ENCODE assay signal across 8 cellular contexts in genomic region chr19:8571006-8571411, GRCh38. TPM values are rescaled to one million over a fixed set of nuclear protein-coding genes. Genes with fewer than 3 reads are reported as not detected.
A peak's percentile ranks its signal among the peaks of the same experiment; 100 is the strongest.
DNase-seq lines count a peak whose midpoint lies in the region; ATAC-seq and TF ChIP-seq lines count a peak whose summit lies in the region.

No MANE protein-coding gene starts in this region.

- no peaks in the 10 kb centered on the region for H3K9me3 Mint-ChIP-seq in CD8-positive, alpha-beta memory T cell
- H3K9me3 Mint-ChIP-seq in activated naive CD4-positive, alpha-beta T cell treated with anti-CD3 and anti-CD28 coated beads, Interleukin-2, amount 50 U/mL, for 24 hours, result no peaks in the 10 kb centered on the region

- no peaks in the 10 kb centered on the region for H3K27me3 ChIP-seq in CD8-positive, alpha-beta memory T cell (ENCODE audit: insufficient read depth, low read length, poor library complexity, severe bottlenecking)
- H3K27me3 ChIP-seq in Peyer's patch, result no peaks in the 10 kb centered on the region
- H3K27me3 ChIP-seq in breast epithelium, result no peaks in the 10 kb centered on the region

- intact Hi-C loops in breast epithelium (cut with DNase I; ENCODE audit: low total_unique reads), result no loop called here

- H3K27me3 Mint-ChIP-seq in CD8-positive, alpha-beta memory T cell, result peaks cover 0 to 3% of the 10 kb centered on the region in 2 donors
- H3K27me3 Mint-ChIP-seq in activated naive CD4-positive, alpha-beta T cell treated with anti-CD3 and anti-CD28 coated beads, Interleukin-2, amount 50 U/mL, for 24 hours, result no peaks in the 10 kb centered on the region

- H3K27ac ChIP-seq in CD8-positive, alpha-beta memory T cell (ENCODE audit: low read depth, low read length), result peak overlapping the region; percentile 17
- H3K27ac ChIP-seq in Peyer's patch (peak overlapping the region; percentile 58 to 80 (median 66)), breast epithelium (no peak overlapping the region)

- TF ChIP-seq POLR2A in Peyer's patch (IDR thresholded peaks at IDR 0.05) (no peak), breast epithelium (IDR thresholded peaks at IDR 0.05) (no peak)

- H3K36me3 ChIP-seq in CD8-positive, alpha-beta memory T cell (ENCODE audit: insufficient read depth, low read length), result no peaks in the 10 kb centered on the region
- H3K36me3 ChIP-seq in Peyer's patch (no peaks in the 10 kb centered on the region), breast epithelium (no peaks in the 10 kb centered on the region)

- POLR2A ChIA-PET in CD8-positive, alpha-beta memory T cell (lab: Charles Lee), result interaction anchor here (0.6 to 1.8 kb wide), 9 partner anchors 8 to 158 kb away, joined by 3 to 15 read pairs (median 5); partner anchors contain the start of genes HNRNPM, MARCHF2 and ZNF414

- peak; percentile 53 to 78 (median 59) for DNase-seq in CD8-positive, alpha-beta memory T cell
- peak in 2 of 3 donors; percentile 70 to 84 for DNase-seq in Peyer's patch
- peak; percentile 74 for DNase-seq in medulla oblongata (ENCODE audit: extremely low spot score)
- no peak for DNase-seq in occipital lobe (lab: John Stamatoyannopoulos, UW)
- no peak for DNase-seq in breast epithelium (ENCODE audit: low spot score in 2 of 2)
- no peak for DNase-seq in mesenteric fat pad (ENCODE audit: low spot score)

- H3K4me1 Mint-ChIP-seq in CD8-positive, alpha-beta memory T cell, result peaks cover 73 to 87% (median 78%) of the 10 kb centered on the region in 3 donors
- peaks cover 74% of the 10 kb centered on the region for H3K4me1 Mint-ChIP-seq in activated naive CD4-positive, alpha-beta T cell treated with anti-CD3 and anti-CD28 coated beads, Interleukin-2, amount 50 U/mL, for 24 hours

- CTCF ChIA-PET in CD8-positive, alpha-beta memory T cell (lab: Charles Lee), result interaction anchor here (0.7 to 11.3 kb wide), 14 partner anchors 8 to 228 kb away, joined by 3 to 191 read pairs (median 3); partner anchors contain the start of genes HNRNPM, KANK3, MARCHF2 and MYO1F

- H3K36me3 Mint-ChIP-seq in CD8-positive, alpha-beta memory T cell, result peaks cover 16 to 41% (median 23%) of the 10 kb centered on the region in 3 donors
- no peaks in the 10 kb centered on the region for H3K36me3 Mint-ChIP-seq in activated naive CD4-positive, alpha-beta T cell treated with anti-CD3 and anti-CD28 coated beads, Interleukin-2, amount 50 U/mL, for 24 hours

- no peaks in the 10 kb centered on the region for H3K9me3 ChIP-seq in CD8-positive, alpha-beta memory T cell (ENCODE audit: low read length)
- H3K9me3 ChIP-seq in Peyer's patch (no peaks in the 10 kb centered on the region), breast epithelium (no peaks in the 10 kb centered on the region)

- peak overlapping the region; percentile 93 to 100 (median 97) for H3K4me3 Mint-ChIP-seq in CD8-positive, alpha-beta memory T cell
- peak overlapping the region; percentile 60 for H3K4me3 Mint-ChIP-seq in activated naive CD4-positive, alpha-beta T cell treated with anti-CD3 and anti-CD28 coated beads, Interleukin-2, amount 50 U/mL, for 24 hours

- peak overlapping the region; percentile 59 for H3K4me3 ChIP-seq in CD8-positive, alpha-beta memory T cell (ENCODE audit: low read length)
- peak overlapping the region in 2 of 4 donors; percentile 24 to 30 for H3K4me3 ChIP-seq in Peyer's patch
- no peak overlapping the region for H3K4me3 ChIP-seq in breast epithelium

- TF ChIP-seq CTCF in Peyer's patch (IDR thresholded peaks at IDR 0.05), result no peak
- TF ChIP-seq CTCF in breast epithelium (IDR thresholded peaks at IDR 0.05), result no peak

- no peak for ATAC-seq in GM21717 (IDR thresholded peaks at IDR 0.05; ENCODE audit: unreplicated experiment)

- H3K27ac Mint-ChIP-seq in CD8-positive, alpha-beta memory T cell, result peak overlapping the region; percentile 87 to 99 (median 94)
- peak overlapping the region; percentile 55 for H3K27ac Mint-ChIP-seq in activated naive CD4-positive, alpha-beta T cell treated with anti-CD3 and anti-CD28 coated beads, Interleukin-2, amount 50 U/mL, for 24 hours

- peaks cover 86% of the 10 kb centered on the region for H3K4me1 ChIP-seq in CD8-positive, alpha-beta memory T cell (ENCODE audit: insufficient read depth, low read length)
- H3K4me1 ChIP-seq in Peyer's patch (peaks cover 0 to 25% (median 16%) of the 10 kb centered on the region in 4 donors), breast epithelium (no peaks in the 10 kb centered on the region)

RNA-seq across cellular contexts. Expression of gene MYO1F, which starts 6.2 kb away (rescaled TPM):
- total RNA-seq in CD8-positive, alpha-beta memory T cell, result 10 to 100 TPM; 68.0 to 81.3 TPM
- polyA plus RNA-seq in CD8-positive, alpha-beta memory T cell, result 161 TPM
- total RNA-seq in Peyer's patch, result 100 to 1,000 TPM in 1 of 4 donors, 10 to 100 TPM in 3; 10.8 to 168 (median 22.1) TPM
- 1.7 TPM for total RNA-seq in occipital lobe
- 10 to 100 TPM in 2 of 3 donors, 1 to 10 TPM in 1; 8.5 to 31.0 (median 11.3) TPM for total RNA-seq in breast epithelium
- total RNA-seq in mesenteric fat pad, result 47.7 TPM

RNA-seq across cellular contexts. Expression of gene ADAMTS10, which starts 39.5 kb away (rescaled TPM):
- total RNA-seq in CD8-positive, alpha-beta memory T cell, result 10 to 100 TPM; 13.2 to 16.2 TPM
- polyA plus RNA-seq in CD8-positive, alpha-beta memory T cell, result 1.3 TPM
- total RNA-seq in Peyer's patch (10 to 100 TPM in 3 of 4 donors, not detected in 1; 26.5 to 92.4 (median 37.2) TPM), occipital lobe (46.0 TPM), breast epithelium (10 to 100 TPM; 23.4 to 68.2 (median 48.2) TPM), mesenteric fat pad (19.0 TPM)

RNA-seq across cellular contexts. Expression of gene ZNF414, which starts 57.0 kb away (rescaled TPM):
- 10 to 100 TPM; 25.7 to 26.0 TPM for total RNA-seq in CD8-positive, alpha-beta memory T cell
- 18.0 TPM for polyA plus RNA-seq in CD8-positive, alpha-beta memory T cell
- total RNA-seq in Peyer's patch, result 10 to 100 TPM; 12.4 to 45.2 (median 24.1) TPM
- total RNA-seq in occipital lobe, result 1.6 TPM
- 10 to 100 TPM in 1 of 3 donors, 1 to 10 TPM in 2; 7.4 to 13.5 (median 7.5) TPM for total RNA-seq in breast epithelium
- 18.5 TPM for total RNA-seq in mesenteric fat pad

RNA-seq across cellular contexts. Expression of gene NFILZ, which starts 59.4 kb away (rescaled TPM):
- not detected for total RNA-seq in CD8-positive, alpha-beta memory T cell
- not detected for polyA plus RNA-seq in CD8-positive, alpha-beta memory T cell
- total RNA-seq in Peyer's patch (not detected), occipital lobe (not detected), breast epithelium (not detected), mesenteric fat pad (not detected)

Comparison
In these comparisons a context has a peak if more than half of its experiments do, and no peak if none do; other contexts are left out.
1. DNase-seq: peak in CD8-positive, alpha-beta memory T cell (5 of 5), Peyer's patch (2 of 3) and medulla oblongata (single experiment); none in occipital lobe (single experiment), breast epithelium (0 of 2) and mesenteric fat pad (single experiment).
2. H3K27ac ChIP-seq: peak in CD8-positive, alpha-beta memory T cell (single experiment) and Peyer's patch (4 of 4); none in breast epithelium (0 of 2).